17 cellular contexts compared by ENCODE assay signal in genomic region chr7:36916116-36916515, GRCh38.
"Had no signal": no experiment of that assay in that cellular context is flagged by ENCODE, and none has a peak within 500 bp of the region (broad histone marks: within the 10 kb centered on the region; RNA-seq: fewer than 3 reads in every experiment).

No MANE protein-coding gene starts in this region.

- DNase-seq: KBM-7; NCI-H1092; NCI-H1417 treated with DMSO at 0.1 percent for 48 hours; NCI-H146; NCI-H1694 treated with DMSO at 0.1 percent for 48 hours; NCI-H1930; NCI-H2107; NCI-H2227 treated with DMSO at 0.1 percent for 48 hours; NCI-H526 treated with DMSO at 0.1 percent for 48 hours; NCI-H774; NK-92 treated with Interleukin-12 subunit alpha and Interleukin-12 subunit beta, amount 100 ng/mL, for 24 hours; PC-3; SHP77; SK-N-SH; SW 1271 had no signal

- H3K27ac ChIP-seq: RWPE1 had no signal

- H3K9me3 ChIP-seq: SK-N-SH had no signal

- ATAC-seq: Panc1, PC-3 had no signal
